In the genomic region with DNA sequence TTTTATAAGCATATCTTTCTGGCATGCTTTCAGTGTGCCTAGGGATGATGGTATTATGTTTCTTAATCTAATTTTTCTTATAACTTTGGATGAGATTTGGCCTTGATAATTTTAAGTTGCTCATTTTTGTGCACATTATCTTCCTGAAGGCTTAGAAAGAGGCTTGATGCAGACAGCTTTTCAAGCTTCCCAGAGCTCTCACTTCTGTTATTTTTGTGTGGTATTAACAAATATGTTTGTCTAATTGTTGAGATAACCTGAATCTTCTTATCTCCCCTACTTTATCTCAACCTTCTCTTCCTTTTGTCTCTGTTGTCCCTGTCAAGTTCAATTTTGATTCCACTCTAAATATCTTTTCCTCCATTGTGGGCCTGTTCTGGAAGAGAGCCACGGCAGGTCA, we compare ENCODE assay signal across 34 cellular contexts.
DNase-seq lines count a peak whose midpoint lies in the region; ATAC-seq, FAIRE-seq and TF ChIP-seq lines count a peak whose summit lies in the region.
"Had no signal": no experiment of that assay in that cellular context is flagged by ENCODE, and none has a peak within 500 bp of the region (broad histone marks: within the 10 kb centered on the region; RNA-seq: fewer than 3 reads in every experiment).

No MANE protein-coding gene starts in this region.

- peaks cover 7% of the 10 kb centered on the region for H3K4me1 Mint-ChIP-seq in WTC11
- H3K4me1 Mint-ChIP-seq: B cell; CD14-positive monocyte; CD4-positive, alpha-beta memory T cell; CD4-positive, CD25-positive, alpha-beta regulatory T cell; CD8-positive, alpha-beta memory T cell had no signal

- no peaks in the 10 kb centered on the region for H3F3A ChIP-seq in SK-N-SH (replicated peaks; ENCODE audit: insufficient read depth)

- no peaks in the 10 kb centered on the region for H3K9me2 ChIP-seq in SK-N-SH

- WGBS in SK-N-SH (ENCODE audit: low lambda C conversion rate): 79% methylated on average over 1 of the region's 1 CpG
- 75 to 89% (median 87%) methylated on average over 1 of the region's 1 CpG for WGBS in small intestine, 3 donors

- no peaks in the 10 kb centered on the region; the same call in 1 of the 2 replicates for H3K27me3 Mint-ChIP-seq in WTC11 (ENCODE audit: low read depth)
- H3K27me3 Mint-ChIP-seq: B cell; CD4-positive, alpha-beta memory T cell; CD4-positive, alpha-beta T cell; CD4-positive, CD25-positive, alpha-beta regulatory T cell; CD8-positive, alpha-beta memory T cell had no signal

- no peak overlapping the region for H3K27ac ChIP-seq in SK-N-SH (ENCODE audit: low read depth in 2 of 2, low read length in 1 of 2)
- no peak overlapping the region for H3K27ac ChIP-seq in small intestine (ENCODE audit: low read depth in 1 of 2, low read length in 1 of 2)
- H3K27ac ChIP-seq: 22Rv1; A549; BLaER1; BLaER1 treated with 17β-estradiol and CSF1 and Interleukin-3, amounts not matched to agents 10 nM and 100 nM; C4-2B had no signal

- POLR2A ChIA-PET in SK-N-SH (lab: Yijun Ruan, JAX): no interaction called here
- POLR2A ChIA-PET in WTC11 (lab: Charles Lee): no interaction called here

- FAIRE-seq in small intestine (lab: Jason Lieb, UNC): peak; percentile 68
- FAIRE-seq: A549, D721Med had no signal

- no peaks in the 10 kb centered on the region for H3K79me2 ChIP-seq in SK-N-SH (ENCODE audit: insufficient read depth)

- H2AFZ ChIP-seq in SK-N-SH (ENCODE audit: low read depth): no peak overlapping the region

- H3K4me1 ChIP-seq in SK-N-SH (ENCODE audit: control insufficient read depth in 1 of 2, insufficient read depth in 2 of 2, low read depth in 1 of 2, low read length in 1 of 2) (no peaks in the 10 kb centered on the region), small intestine (ENCODE audit: control insufficient read depth in 2 of 2, insufficient read depth in 1 of 2, low read depth in 1 of 2, low read length in 1 of 2) (no peaks in the 10 kb centered on the region)
- H3K4me1 ChIP-seq: A549, BE2C, Caco-2 had no signal

- H4K20me1 ChIP-seq in SK-N-SH (ENCODE audit: insufficient read depth): no peaks in the 10 kb centered on the region
- H4K20me1 ChIP-seq: BLaER1; BLaER1 treated with 17β-estradiol and CSF1 and Interleukin-3, amounts not matched to agents 10 nM and 100 nM had no signal

- no peak overlapping the region for H3K4me3 Mint-ChIP-seq in WTC11
- H3K4me3 Mint-ChIP-seq: B cell; CD14-positive monocyte; CD4-positive, alpha-beta memory T cell; CD4-positive, alpha-beta T cell; CD4-positive, CD25-positive, alpha-beta regulatory T cell; CD8-positive, alpha-beta memory T cell; CD8-positive, alpha-beta T cell had no signal

- no peak for DNase-seq in SK-N-SH
- DNase-seq in SK-N-DZ (ENCODE audit: low spot score): peak; percentile 78
- no peak for DNase-seq in small intestine
- DNase-seq in WTC11 (ENCODE audit: low spot score): no peak
- DNase-seq: 8988T; ACHN; AML-193; BE2C; C1 segment of cervical spinal cord; Caco-2; Calu3; CD4-positive, alpha-beta memory T cell; CD4-positive, alpha-beta T cell; CD4-positive, CD25-positive, alpha-beta regulatory T cell; CD8-positive, alpha-beta memory T cell; CD8-positive, alpha-beta T cell; COR-L47; DMS 273 treated with DMSO at 0.1 percent for 48 hours; DMS153; DMS53; DMS79; DMS79 treated with DMSO at 0.1 percent for 48 hours; DND-41; EL had no signal

- ATAC-seq in SK-N-SH treated with all-trans-retinoic acid at 6 μM for 48 hours (no peak), WTC11 (no peak), GM18868 (IDR thresholded peaks at IDR 0.05; ENCODE audit: unreplicated experiment) (no peak)
- ATAC-seq: A549; CD8-positive, alpha-beta T cell had no signal

- TF ChIP-seq RAD21 in SK-N-SH (IDR thresholded peaks at IDR 0.05; ENCODE audit: low read length): no peak

- H3K9ac ChIP-seq in SK-N-SH: no peak overlapping the region
- H3K9ac ChIP-seq: BLaER1; BLaER1 treated with 17β-estradiol and CSF1 and Interleukin-3, amounts not matched to agents 10 nM and 100 nM had no signal

- H3K36me3 ChIP-seq in SK-N-SH (replicated peaks in 1 of 2; ENCODE audit: control insufficient read depth in 1 of 2, insufficient read depth in 2 of 2, low read length in 1 of 2) (no peaks in the 10 kb centered on the region), small intestine (ENCODE audit: control insufficient read depth in 2 of 2, insufficient read depth in 2 of 2, low read length in 2 of 2) (no peaks in the 10 kb centered on the region)
- H3K36me3 ChIP-seq: BE2C; BLaER1; BLaER1 treated with 17β-estradiol and CSF1 and Interleukin-3, amounts not matched to agents 10 nM and 100 nM had no signal

- TF ChIP-seq CTCF in SK-N-SH (IDR thresholded peaks at IDR 0.05) (no peak), WTC11 (IDR thresholded peaks at IDR 0.05) (no peak)

- no peak overlapping the region for H3K4me2 ChIP-seq in SK-N-SH
- H3K4me2 ChIP-seq: A549; BLaER1; BLaER1 treated with 17β-estradiol and CSF1 and Interleukin-3, amounts not matched to agents 10 nM and 100 nM had no signal

- H3K36me3 Mint-ChIP-seq in WTC11: peaks cover 10% of the 10 kb centered on the region
- H3K36me3 Mint-ChIP-seq: CD14-positive monocyte; CD4-positive, alpha-beta memory T cell; CD4-positive, CD25-positive, alpha-beta regulatory T cell; CD8-positive, alpha-beta memory T cell; CD8-positive, alpha-beta T cell had no signal

- H3K9me3 ChIP-seq in SK-N-SH (no peaks in the 10 kb centered on the region), small intestine (ENCODE audit: control insufficient read depth, low read depth) (no peaks in the 10 kb centered on the region)
- H3K9me3 ChIP-seq: BE2C had no signal

- CTCF ChIA-PET in SK-N-SH (lab: Yijun Ruan, JAX): no interaction called here
- CTCF ChIA-PET in WTC11 (lab: Charles Lee): no interaction called here

- H3K27ac Mint-ChIP-seq in WTC11: no peak overlapping the region
- H3K27ac Mint-ChIP-seq: B cell; CD14-positive monocyte; CD4-positive, alpha-beta memory T cell; CD4-positive, alpha-beta T cell; CD4-positive, CD25-positive, alpha-beta regulatory T cell; CD8-positive, alpha-beta memory T cell; CD8-positive, alpha-beta T cell had no signal

- TF ChIP-seq EP300 in SK-N-SH (IDR thresholded peaks at IDR 0.05; ENCODE audit: borderline replicate concordance in 1 of 2, low read depth in 1 of 2, low read length in 1 of 2): no peak

- H3K9me3 Mint-ChIP-seq in WTC11: peaks cover 29% of the 10 kb centered on the region

- no peak overlapping the region for H3K4me3 ChIP-seq in SK-N-SH (ENCODE audit: low read depth in 2 of 2, low read length in 1 of 2)
- H3K4me3 ChIP-seq in small intestine (ENCODE audit: low read depth in 1 of 2, low read length in 2 of 2): no peak overlapping the region
- H3K4me3 ChIP-seq: A549; BLaER1; BLaER1 treated with 17β-estradiol and CSF1 and Interleukin-3, amounts not matched to agents 10 nM and 100 nM had no signal

- H3K27me3 ChIP-seq in SK-N-SH (ENCODE audit: insufficient read depth): no peaks in the 10 kb centered on the region
- H3K27me3 ChIP-seq in small intestine (ENCODE audit: control insufficient read depth in 2 of 2, insufficient read depth in 2 of 2, low read length in 2 of 2): no peaks in the 10 kb centered on the region
- H3K27me3 ChIP-seq: BE2C; BLaER1; BLaER1 treated with 17β-estradiol and CSF1 and Interleukin-3, amounts not matched to agents 10 nM and 100 nM had no signal

TF ChIP-seq in SK-N-SH treated with all-trans-retinoic acid at 6 μM for 48 hours, 23 proteins besides CTCF, POLR2A, EP300 and RAD21:
- TF ChIP-seq ISL1 (CRISPR knock-in tag; IDR thresholded peaks at IDR 0.05) (peak; percentile 88), ARNTL (CRISPR knock-in tag; IDR thresholded peaks at IDR 0.05; ENCODE audit: borderline replicate concordance, low read depth) (no peak)
TF ChIP-seq in SK-N-SH treated with all-trans-retinoic acid at 6 μM for 48 hours: peak in this region for 1.

TF ChIP-seq in SK-N-SH, 30 proteins besides CTCF, POLR2A, EP300 and RAD21 (continues in another document):
- TF ChIP-seq MEF2A (IDR thresholded peaks at IDR 0.05; ENCODE audit: borderline replicate concordance, low read depth) (no peak), TCF12 (IDR thresholded peaks at IDR 0.05) (no peak), FOXJ3 (CRISPR knock-in tag; IDR thresholded peaks at IDR 0.05) (no peak), ZBTB33 (IDR thresholded peaks at IDR 0.05; ENCODE audit: borderline replicate concordance, low read depth) (no peak), CHD2 (IDR thresholded peaks at IDR 0.05; ENCODE audit: low read length, partially characterized antibody) (no peak)

TF ChIP-seq in WTC11, 78 proteins besides CTCF, POLR2A, EP300 and RAD21:
- no peak for TF ChIP-seq NFATC4 (CRISPR knock-in tag; IDR thresholded peaks at IDR 0.05)
